26 cellular contexts compared by ENCODE assay signal in the genomic region with DNA sequence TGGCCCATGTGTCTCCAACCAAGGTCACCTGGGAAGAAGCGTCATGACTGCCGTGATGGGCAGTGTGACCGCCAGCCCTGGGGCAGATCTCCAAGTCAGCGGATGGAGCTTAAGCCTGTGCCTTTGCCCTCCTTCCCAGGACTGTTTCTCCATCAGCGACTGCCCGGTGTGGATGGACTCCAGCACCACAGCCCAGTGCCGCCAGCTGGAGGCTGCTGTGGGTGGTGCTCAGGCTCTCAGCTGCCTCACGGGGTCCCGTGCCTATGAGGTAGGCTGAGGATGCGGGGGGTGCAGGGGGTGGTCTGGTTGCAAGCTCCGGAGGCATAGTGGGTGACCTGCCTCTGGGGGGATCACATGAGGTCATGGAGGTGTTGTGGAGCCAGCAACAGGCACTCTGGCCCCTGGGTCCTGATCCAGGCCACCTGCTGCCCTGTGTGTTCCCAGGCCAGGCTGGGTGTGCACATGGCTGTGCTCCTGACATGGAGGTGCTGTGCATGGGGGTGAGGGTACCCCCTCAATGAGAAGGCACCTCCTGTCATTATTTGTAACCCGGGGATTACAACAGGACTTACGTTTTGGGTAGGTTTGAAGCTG.
"Had no signal": no experiment of that assay in that cellular context is flagged by ENCODE, and none has a peak within 500 bp of the region (broad histone marks: within the 10 kb centered on the region; RNA-seq: fewer than 3 reads in every experiment).

No MANE protein-coding gene starts in this region.

- H3K4me3 ChIP-seq: dorsolateral prefrontal cortex, gastrocnemius medialis, heart left ventricle, lower lobe of right lung, neural progenitor cell, psoas muscle, suprapubic skin, vagina had no signal

- ATAC-seq: gastrocnemius medialis; heart left ventricle; left colon; left ventricle myocardium superior; psoas muscle; right cardiac atrium; stimulated activated naive CD8-positive, alpha-beta T cell treated with anti-CD3 and anti-CD28 coated beads, Interleukin-15, amount 100 ng/mL, for 72 hours had no signal

- H3K36me3 ChIP-seq: gastrocnemius medialis, neural progenitor cell, vagina had no signal

- H3K27me3 ChIP-seq: dorsolateral prefrontal cortex, gastrocnemius medialis, heart left ventricle, neural progenitor cell, suprapubic skin, vagina had no signal

- DNase-seq: dorsolateral prefrontal cortex; effector CD4-positive, alpha-beta T cell; foreskin fibroblast; gastrocnemius medialis; heart left ventricle; hypothalamus; immature natural killer cell; islet precursor cell; kidney glomerular epithelial cell; left colon; left ventricle myocardium superior; lower lobe of right lung; nucleus accumbens; posterior cingulate gyrus; psoas muscle; right cardiac atrium; small intestine; stimulated activated CD4-positive, alpha-beta T cell treated with anti-CD3 and anti-CD28 coated beads, Interleukin-15, amount 100 ng/mL, for 24 hours; stimulated activated CD4-positive, alpha-beta T cell treated with anti-CD3 and anti-CD28 coated beads, Interleukin-2, amount 100 ng/mL, for 48 hours; stimulated activated naive CD4-positive, alpha-beta T cell; stimulated activated naive CD8-positive, alpha-beta T cell treated with anti-CD3 and anti-CD28 coated beads, Interleukin-15, amount 100 ng/mL, for 72 hours; trophoblast cell had no signal

- H3K9me3 Mint-ChIP-seq: nephron, neural progenitor cell had no signal

- H3K4me1 Mint-ChIP-seq: nephron, neural progenitor cell had no signal

- H3K4me1 ChIP-seq: gastrocnemius medialis, heart left ventricle, lower lobe of right lung, neural progenitor cell, psoas muscle, suprapubic skin, vagina had no signal

- H3K27ac ChIP-seq: dorsolateral prefrontal cortex, gastrocnemius medialis, heart left ventricle, lower lobe of right lung, neural progenitor cell, psoas muscle, suprapubic skin, vagina had no signal

- H3K27me3 Mint-ChIP-seq: stimulated activated naive CD8-positive, alpha-beta T cell treated with anti-CD3 and anti-CD28 coated beads, Interleukin-15, amount 100 ng/mL, for 72 hours had no signal

- H3K27ac Mint-ChIP-seq: immature natural killer cell, nephron, neural progenitor cell had no signal

- H3K4me3 Mint-ChIP-seq: immature natural killer cell; nephron; neural progenitor cell; stimulated activated naive CD8-positive, alpha-beta T cell treated with anti-CD3 and anti-CD28 coated beads, Interleukin-15, amount 100 ng/mL, for 72 hours had no signal

- H3K9me3 ChIP-seq: gastrocnemius medialis, heart left ventricle, lower lobe of right lung, psoas muscle, suprapubic skin, vagina had no signal
